In genomic region chr12:76219806-76220205, GRCh38 we compare ENCODE assay signal across 1 cellular context.
TF ChIP-seq lines count a peak whose summit lies in the region.

No MANE protein-coding gene starts in this region.

TF ChIP-seq in K562, 482 proteins besides CTCF, POLR2A, EP300 and RAD21 (continued from another document):
- TF ChIP-seq ZNF609 (CRISPR knock-in tag; IDR thresholded peaks at IDR 0.05; ENCODE audit: borderline replicate concordance) (no peak), SLC30A9 (CRISPR knock-in tag; IDR thresholded peaks at IDR 0.05) (no peak)
